ENCODE assay signal across 21 cellular contexts in genomic region chr1:64839732-64840405, GRCh38.
DNase-seq lines count a peak whose midpoint lies in the region; ATAC-seq and TF ChIP-seq lines count a peak whose summit lies in the region.
"Had no signal": no experiment of that assay in that cellular context is flagged by ENCODE, and none has a peak within 500 bp of the region (broad histone marks: within the 10 kb centered on the region; RNA-seq: fewer than 3 reads in every experiment).

No MANE protein-coding gene starts in this region.

- H3K9me2 ChIP-seq in GM23338 (ENCODE audit: insufficient read depth) = no peaks in the 10 kb centered on the region
- H3K9me2 ChIP-seq: SK-N-SH had no signal

- ATAC-seq in GM23338 = peak; percentile 50
- ATAC-seq in T-helper 17 cell = no peak
- ATAC-seq: PC-3 had no signal

- H3K4me3 Mint-ChIP-seq in GM23338 = no peak overlapping the region
- no peak overlapping the region for H3K4me3 Mint-ChIP-seq in T-helper 17 cell
- H3K4me3 Mint-ChIP-seq in neural progenitor cell = no peak overlapping the region

- no peaks in the 10 kb centered on the region for H3K9me3 ChIP-seq in T-helper 17 cell (ENCODE audit: control insufficient read depth, low read length, poor library complexity, severe bottlenecking)
- H3K9me3 ChIP-seq in esophagus muscularis mucosa = no peaks in the 10 kb centered on the region
- no peaks in the 10 kb centered on the region for H3K9me3 ChIP-seq in neural progenitor cell (ENCODE audit: low read depth)
- H3K9me3 ChIP-seq in prostate gland = no peaks in the 10 kb centered on the region
- H3K9me3 ChIP-seq: HAP-1, SK-N-SH had no signal

- H3K27me3 Mint-ChIP-seq in GM23338 (ENCODE audit: insufficient read depth, low read depth, poor library complexity) = no peaks in the 10 kb centered on the region
- no peaks in the 10 kb centered on the region for H3K27me3 Mint-ChIP-seq in T-helper 17 cell
- peaks cover 5% of the 10 kb centered on the region for H3K27me3 Mint-ChIP-seq in neural progenitor cell (ENCODE audit: insufficient read depth, low read depth)

- H3K36me3 Mint-ChIP-seq in GM23338 (ENCODE audit: low read depth) = peaks cover 20% of the 10 kb centered on the region
- H3K36me3 Mint-ChIP-seq in T-helper 17 cell (ENCODE audit: low read depth) = peaks cover 12% of the 10 kb centered on the region
- peaks cover 32% of the 10 kb centered on the region for H3K36me3 Mint-ChIP-seq in neural progenitor cell

- H3K27ac ChIP-seq in GM23338 (ENCODE audit: low read depth) (no peak overlapping the region), esophagus muscularis mucosa (replicated peaks in 1 of 4) (no peak overlapping the region), neural progenitor cell (no peak overlapping the region), prostate gland (no peak overlapping the region)

- 85% methylated on average over 15 of the region's 15 CpGs for WGBS in esophagus muscularis mucosa
- WGBS in prostate gland = 86% methylated on average over 15 of the region's 15 CpGs

- H3K36me3 ChIP-seq in GM23338 (ENCODE audit: insufficient read depth) (no peaks in the 10 kb centered on the region; the same call in none of the 2 replicates), esophagus muscularis mucosa (peaks cover 63 to 92% (median 88%) of the 10 kb centered on the region in 4 donors), neural progenitor cell (no peaks in the 10 kb centered on the region), prostate gland (peaks cover 0 to 18% of the 10 kb centered on the region in 2 donors)

- intact Hi-C loops in esophagus muscularis mucosa (cut with DNase I) (no loop called here), prostate gland (cut with DNase I) (no loop called here)

- TF ChIP-seq CTCF in GM23338 (conservative IDR thresholded peaks at IDR 0.05; ENCODE audit: low read depth in 2 of 2) = no peak
- no peak for TF ChIP-seq CTCF in esophagus muscularis mucosa (IDR thresholded peaks at IDR 0.05)
- TF ChIP-seq CTCF in neural progenitor cell (IDR thresholded peaks at IDR 0.05) = no peak
- no peak for TF ChIP-seq CTCF in prostate gland (IDR thresholded peaks at IDR 0.05)

- DNase-seq in GM23338 (ENCODE audit: low spot score) (peak; percentile 28), T-helper 17 cell (no peak), esophagus muscularis mucosa (ENCODE audit: extremely low spot score) (peak; percentile 50), neural progenitor cell (ENCODE audit: low spot score) (peak; percentile 18), DMS114 treated with DMSO at 0.1 percent for 48 hours (lab: John Stamatoyannopoulos, UW; ENCODE audit: unreplicated experiment) (no peak), NCI-H82 treated with DMSO at 0.1 percent for 48 hours (lab: John Stamatoyannopoulos, UW; ENCODE audit: unreplicated experiment) (no peak), NCI-H146 treated with DMSO at 0.1 percent for 48 hours (lab: John Stamatoyannopoulos, UW; ENCODE audit: unreplicated experiment) (no peak), prostate gland (ENCODE audit: low spot score) (no peak)
- DNase-seq: ACHN, DMS79 treated with DMSO at 0.1 percent for 48 hours, IMR-90, NCI-H1436 treated with DMSO at 0.1 percent for 48 hours, NCI-H2029 treated with DMSO at 0.1 percent for 48 hours, NCI-H2227 treated with DMSO at 0.1 percent for 48 hours, NCI-H510A treated with DMSO at 0.1 percent for 48 hours, NCI-H774, PC-3, RPMI8226, SHP77 treated with DMSO at 0.1 percent for 48 hours, SK-N-SH had no signal

- H3K4me1 Mint-ChIP-seq in GM23338 (peaks cover 8% of the 10 kb centered on the region; the same call in 2 of the 3 replicates), T-helper 17 cell (peaks cover 6% of the 10 kb centered on the region), neural progenitor cell (peaks cover 4% of the 10 kb centered on the region)

- H3K27me3 ChIP-seq in GM23338 (ENCODE audit: insufficient read depth) (no peaks in the 10 kb centered on the region), esophagus muscularis mucosa (no peaks in the 10 kb centered on the region), neural progenitor cell (no peaks in the 10 kb centered on the region), prostate gland (replicated peaks; ENCODE audit: insufficient read depth) (no peaks in the 10 kb centered on the region)

- no peak overlapping the region for H3K27ac Mint-ChIP-seq in GM23338
- peak overlapping the region; percentile 11 for H3K27ac Mint-ChIP-seq in T-helper 17 cell
- H3K27ac Mint-ChIP-seq in neural progenitor cell = no peak overlapping the region

- TF ChIP-seq POLR2A in esophagus muscularis mucosa (IDR thresholded peaks at IDR 0.05; ENCODE audit: low read depth) (no peak), prostate gland (IDR thresholded peaks at IDR 0.05) (no peak)

- H3K9me3 Mint-ChIP-seq in GM23338 = no peaks in the 10 kb centered on the region
- no peaks in the 10 kb centered on the region for H3K9me3 Mint-ChIP-seq in neural progenitor cell

- H2AFZ ChIP-seq in GM23338 (no peak overlapping the region), neural progenitor cell (replicated peaks) (no peak overlapping the region)

- no peak overlapping the region for H3K4me2 ChIP-seq in GM23338
- H3K4me2 ChIP-seq in neural progenitor cell = no peak overlapping the region
- H3K4me2 ChIP-seq: SK-N-SH had no signal

- H3F3A ChIP-seq in GM23338 (replicated peaks; ENCODE audit: low read depth) = no peaks in the 10 kb centered on the region
- no peaks in the 10 kb centered on the region for H3F3A ChIP-seq in neural progenitor cell (ENCODE audit: low read depth)

- H4K20me1 ChIP-seq in GM23338 (replicated peaks; ENCODE audit: insufficient read depth) = no peaks in the 10 kb centered on the region
- H4K20me1 ChIP-seq in neural progenitor cell (ENCODE audit: low read depth) = no peaks in the 10 kb centered on the region

- no peak overlapping the region for H3K4me3 ChIP-seq in GM23338
- no peak overlapping the region for H3K4me3 ChIP-seq in esophagus muscularis mucosa
- no peak overlapping the region for H3K4me3 ChIP-seq in neural progenitor cell
- H3K4me3 ChIP-seq in prostate gland = no peak overlapping the region
- H3K4me3 ChIP-seq: HAP-1 had no signal

- no peaks in the 10 kb centered on the region for H3K4me1 ChIP-seq in GM23338 (ENCODE audit: insufficient read depth)
- peaks cover 0 to 10% (median 6%) of the 10 kb centered on the region in 4 donors for H3K4me1 ChIP-seq in esophagus muscularis mucosa
- peaks cover 7% of the 10 kb centered on the region for H3K4me1 ChIP-seq in neural progenitor cell
- H3K4me1 ChIP-seq in prostate gland (replicated peaks) = no peaks in the 10 kb centered on the region
- H3K4me1 ChIP-seq: HAP-1 had no signal

- no peak for TF ChIP-seq EP300 in esophagus muscularis mucosa (IDR thresholded peaks at IDR 0.05)

- H3K9ac ChIP-seq in neural progenitor cell = no peak overlapping the region
- H3K9ac ChIP-seq: SK-N-SH had no signal

- no peaks in the 10 kb centered on the region for H3K79me2 ChIP-seq in GM23338 (replicated peaks; ENCODE audit: insufficient read depth)
- no peaks in the 10 kb centered on the region for H3K79me2 ChIP-seq in neural progenitor cell (ENCODE audit: low read depth)

TF ChIP-seq in GM23338, 12 proteins besides CTCF, POLR2A, EP300 and RAD21:
- no peak for TF ChIP-seq EZH2phosphoT487 (IDR thresholded peaks at IDR 0.05; ENCODE audit: unreplicated experiment)
- TF ChIP-seq NANOG (IDR thresholded peaks at IDR 0.05; ENCODE audit: borderline replicate concordance) = no peak
- no peak for TF ChIP-seq JUNB (IDR thresholded peaks at IDR 0.05; ENCODE audit: unreplicated experiment)
- no peak for TF ChIP-seq ETS1 (IDR thresholded peaks at IDR 0.05)
- TF ChIP-seq STAT1 (IDR thresholded peaks at IDR 0.05; ENCODE audit: unreplicated experiment) = no peak
- TF ChIP-seq POLR2AphosphoS5 (IDR thresholded peaks at IDR 0.05; ENCODE audit: low read depth) = no peak
- no peak for TF ChIP-seq ZNF331 (CRISPR knock-in tag; IDR thresholded peaks at IDR 0.05; ENCODE audit: low read depth)

Comparison
In these comparisons a context has a peak if more than half of its experiments do, and no peak if none do; other contexts are left out.
1. DNase-seq: peak in GM23338 (single experiment), esophagus muscularis mucosa (single experiment) and neural progenitor cell (single experiment); none in T-helper 17 cell (0 of 3), DMS114 treated with DMSO at 0.1 percent for 48 hours (single experiment), NCI-H82 treated with DMSO at 0.1 percent for 48 hours (single experiment), NCI-H146 treated with DMSO at 0.1 percent for 48 hours (single experiment) and prostate gland (single experiment).